8 cellular contexts compared by ENCODE assay signal in the genomic region with DNA sequence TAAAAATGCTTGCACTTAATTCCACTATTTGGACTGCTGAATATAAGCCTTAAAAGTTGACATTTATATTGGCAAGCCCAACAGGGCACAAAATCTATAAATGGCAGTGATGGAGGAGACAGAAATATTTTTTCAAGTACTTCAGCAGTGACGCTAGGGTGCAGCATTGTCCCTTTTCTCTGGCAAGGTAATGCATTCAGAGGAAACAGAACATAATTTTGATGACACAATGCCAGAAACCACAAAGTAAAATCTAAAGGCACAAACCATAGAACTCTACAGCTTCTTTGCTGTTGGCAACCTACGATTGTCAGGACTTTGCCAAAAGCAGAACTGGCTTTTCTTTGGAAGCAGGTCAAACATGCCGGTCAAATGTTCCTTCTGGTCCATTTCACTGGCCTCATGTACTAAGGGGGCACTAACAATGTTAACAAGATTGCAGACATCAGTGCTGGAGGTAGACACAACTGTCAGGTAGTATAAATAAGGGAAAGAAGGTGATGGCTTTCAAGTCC. TPM values are rescaled to one million over a fixed set of nuclear protein-coding genes. Genes with fewer than 3 reads are reported as not detected.
DNase-seq lines count a peak whose midpoint lies in the region; ATAC-seq, FAIRE-seq and TF ChIP-seq lines count a peak whose summit lies in the region.

No MANE protein-coding gene starts in this region.

- no peaks in the 10 kb centered on the region; the same call in 1 of the 2 replicates for H3K9me3 ChIP-seq in Loucy (ENCODE audit: insufficient read depth, low read depth, low read length)
- no peaks in the 10 kb centered on the region for H3K9me3 ChIP-seq in SJSA1 (replicated peaks)
- H3K9me3 ChIP-seq in parathyroid adenoma (ENCODE audit: control insufficient read depth, low read length): no peaks in the 10 kb centered on the region

- TF ChIP-seq CTCF in Loucy (conservative IDR thresholded peaks at IDR 0.05; ENCODE audit: low read length) (peak; percentile 87), parathyroid adenoma (IDR thresholded peaks at IDR 0.05) (peak; percentile 90), type B pancreatic cell (conservative IDR thresholded peaks at IDR 0.05) (peak; percentile 82)

- H2AFZ ChIP-seq in Loucy (ENCODE audit: low read length) (no peak overlapping the region), parathyroid adenoma (peak overlapping the region; percentile 18)

- H3K27ac Mint-ChIP-seq in type B pancreatic cell: peak overlapping the region; percentile 67

- peak overlapping the region; percentile 50 for H3K4me3 ChIP-seq in Loucy (ENCODE audit: low read length, poor library complexity, severe bottlenecking)
- no peak overlapping the region for H3K4me3 ChIP-seq in SJSA1
- no peak overlapping the region for H3K4me3 ChIP-seq in parathyroid adenoma (ENCODE audit: low read depth, low read length)

- H3K27me3 Mint-ChIP-seq in type B pancreatic cell: no peaks in the 10 kb centered on the region

- H3K27ac ChIP-seq in SJSA1 (peak overlapping the region; percentile 59), parathyroid adenoma (peak overlapping the region; percentile 71)

- peak overlapping the region; percentile 63 for H3K4me3 Mint-ChIP-seq in type B pancreatic cell

- H3K79me2 ChIP-seq in Loucy (ENCODE audit: insufficient read depth, low read length): peaks cover 92% of the 10 kb centered on the region
- H3K79me2 ChIP-seq in parathyroid adenoma: no peaks in the 10 kb centered on the region

- peaks cover 82% of the 10 kb centered on the region for H3K36me3 ChIP-seq in Loucy (ENCODE audit: insufficient read depth, low read length)
- peaks cover 70% of the 10 kb centered on the region for H3K36me3 ChIP-seq in SJSA1
- H3K36me3 ChIP-seq in parathyroid adenoma (ENCODE audit: control insufficient read depth, insufficient read depth, low read length): no peaks in the 10 kb centered on the region

- H3K9ac ChIP-seq in Loucy (ENCODE audit: low read depth, low read length, poor library complexity, severe bottlenecking) (peak overlapping the region; percentile 51), parathyroid adenoma (no peak overlapping the region)

- H3K4me2 ChIP-seq in Loucy (ENCODE audit: low read depth, low read length, poor library complexity, severe bottlenecking) (peak overlapping the region; percentile 60), parathyroid adenoma (ENCODE audit: low read length) (no peak overlapping the region)

- H3F3A ChIP-seq in Loucy (ENCODE audit: low read depth): peaks cover 18% of the 10 kb centered on the region

- no peaks in the 10 kb centered on the region for H3K9me3 Mint-ChIP-seq in type B pancreatic cell

- no peaks in the 10 kb centered on the region for H3K9me2 ChIP-seq in Loucy (replicated peaks; ENCODE audit: low read depth, low read length)

- H4K20me1 ChIP-seq in Loucy (ENCODE audit: insufficient read depth, low read length, poor library complexity, severe bottlenecking): peaks cover 46% of the 10 kb centered on the region

- peaks cover 12% of the 10 kb centered on the region for H3K4me1 Mint-ChIP-seq in type B pancreatic cell (ENCODE audit: unreplicated experiment)

- peak; percentile 3 for FAIRE-seq in frontal cortex (lab: Jason Lieb, UNC)

- peak; percentile 58 for ATAC-seq in GM21825 (IDR thresholded peaks at IDR 0.05; ENCODE audit: unreplicated experiment)

- H3K4me1 ChIP-seq in Loucy (ENCODE audit: insufficient read depth, low read length, poor library complexity, severe bottlenecking) (peaks cover 48% of the 10 kb centered on the region), SJSA1 (replicated peaks) (peaks cover 32% of the 10 kb centered on the region), parathyroid adenoma (peaks cover 31% of the 10 kb centered on the region)

- DNase-seq in EH (ENCODE audit: low read depth) (peak; percentile 93), SJSA1 (ENCODE audit: low read depth in 1 of 2, low spot score in 2 of 2) (peak; percentile 77 to 78), frontal cortex (ENCODE audit: low spot score in 2 of 2) (no peak), type B pancreatic cell (ENCODE audit: extremely low spot score, unreplicated experiment) (no peak)
- peak; percentile 80 for DNase-seq in activated naive CD4-positive, alpha-beta T cell treated with Interleukin-2 at 50 U/mL for 16 hours

- no peaks in the 10 kb centered on the region for H3K27me3 ChIP-seq in Loucy (ENCODE audit: insufficient read depth, low read length, poor library complexity, severe bottlenecking)
- no peaks in the 10 kb centered on the region for H3K27me3 ChIP-seq in SJSA1 (replicated peaks)
- no peaks in the 10 kb centered on the region for H3K27me3 ChIP-seq in parathyroid adenoma (ENCODE audit: control insufficient read depth, insufficient read depth, low read length)

- H3K36me3 Mint-ChIP-seq in type B pancreatic cell: peaks cover 25% of the 10 kb centered on the region

RNA-seq across cellular contexts. Expression of gene FAM133B, which starts 30.9 kb away (rescaled TPM):
- 26.9 and 34.0 TPM in 2 replicates for total RNA-seq in SJSA1 (2014; rRNA removed; shearing (Covaris generic))
- total RNA-seq in frontal cortex (20.8 TPM), type B pancreatic cell (ENCODE audit: low replicate concordance) (24.6 and 29.1 TPM in 2 replicates)

Comparison
In these comparisons a context has a peak if more than half of its experiments do, and no peak if none do; other contexts are left out.
1. DNase-seq: peak in EH (single experiment), SJSA1 (2 of 2) and activated naive CD4-positive, alpha-beta T cell treated with Interleukin-2 at 50 U/mL for 16 hours (single experiment); none in frontal cortex (0 of 2) and type B pancreatic cell (single experiment).
2. Peak in every context shown above with its lines, with median percentiles within 50 percentile points of each other: CTCF ChIP-seq.